In the genomic region with DNA sequence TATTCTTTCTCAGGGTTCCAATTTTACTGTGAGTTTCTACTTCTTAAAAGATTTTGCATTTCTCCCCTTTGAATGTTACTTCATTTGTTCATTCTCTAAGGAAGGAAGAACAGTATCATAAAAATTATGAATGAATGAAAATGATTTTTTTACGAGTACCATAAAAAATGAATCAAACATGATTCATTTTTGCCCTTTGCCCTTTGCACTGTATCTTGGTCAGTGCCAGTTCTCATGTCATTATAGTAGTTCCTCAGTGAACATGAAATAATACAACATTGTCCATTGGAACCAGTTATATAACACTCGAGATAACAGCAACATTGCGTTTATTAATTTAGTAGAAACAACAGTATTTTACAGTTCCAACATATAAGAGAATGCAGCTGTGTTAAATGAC, we compare ENCODE assay signal across 15 cellular contexts. TPM values are rescaled to one million over a fixed set of nuclear protein-coding genes. Genes with fewer than 3 reads are reported as not detected.
A peak's percentile ranks its signal among the peaks of the same experiment; 100 is the strongest.
DNase-seq lines count a peak whose midpoint lies in the region; ATAC-seq, FAIRE-seq and TF ChIP-seq lines count a peak whose summit lies in the region.
"Had no signal": no experiment of that assay in that cellular context is flagged by ENCODE, and none has a peak within 500 bp of the region (broad histone marks: within the 10 kb centered on the region; RNA-seq: fewer than 3 reads in every experiment).

No MANE protein-coding gene starts in this region.

- H3K79me2 ChIP-seq in H9 (ENCODE audit: insufficient read depth, low read length) (peaks cover 5% of the 10 kb centered on the region), PC-3 (ENCODE audit: low read length) (no peaks in the 10 kb centered on the region), endothelial cell of umbilical vein (ENCODE audit: control insufficient read depth, insufficient read depth, low read length) (peaks cover 40% of the 10 kb centered on the region)

- no peak overlapping the region for H4K5ac ChIP-seq in H9 (ENCODE audit: insufficient read length, low read depth, low read length)

- no peak overlapping the region for H3T11ph ChIP-seq in H9 (ENCODE audit: low read length)

- H3K9me3 ChIP-seq in H9 (ENCODE audit: control insufficient read depth, low read depth, low read length), result no peaks in the 10 kb centered on the region
- H3K9me3 ChIP-seq in PC-3 (ENCODE audit: low read length), result no peaks in the 10 kb centered on the region
- no peaks in the 10 kb centered on the region for H3K9me3 ChIP-seq in endothelial cell of umbilical vein (replicated peaks; ENCODE audit: control insufficient read depth, insufficient read depth, low read length)
- H3K9me3 ChIP-seq in pancreas, result no peaks in the 10 kb centered on the region
- H3K9me3 ChIP-seq in naive thymus-derived CD4-positive, alpha-beta T cell (ENCODE audit: control insufficient read depth in 2 of 3, low read length in 3 of 3), result no peaks in the 10 kb centered on the region

- no peak overlapping the region for H3K56ac ChIP-seq in H9 (ENCODE audit: insufficient read length, low read depth, low read length)

- H2BK20ac ChIP-seq in H9 (ENCODE audit: low read depth, low read length, poor library complexity, severe bottlenecking), result no peak overlapping the region

- no peaks in the 10 kb centered on the region for H3F3A ChIP-seq in PC-3 (ENCODE audit: low read length, unreplicated experiment)

- H3K36me3 Mint-ChIP-seq in H9 (ENCODE audit: insufficient read depth in 1 of 3, low read depth in 3 of 3), result peaks cover 51 to 83% (median 79%) of the 10 kb centered on the region in 3 experiments
- peaks cover 0 to 9% (median 0%) of the 10 kb centered on the region in 5 donors for H3K36me3 Mint-ChIP-seq in naive thymus-derived CD4-positive, alpha-beta T cell

- TF ChIP-seq POLR2A in endothelial cell of umbilical vein (IDR thresholded peaks at IDR 0.05; ENCODE audit: low read depth, low read length), result peak; percentile 8

- H3K23me2 ChIP-seq in H9 (ENCODE audit: insufficient read length, low read depth, low read length, poor library complexity, severe bottlenecking), result no peaks in the 10 kb centered on the region

- H2AK5ac ChIP-seq in H9 (ENCODE audit: insufficient read length, low read length), result no peak overlapping the region

- H2AFZ ChIP-seq in H9 (ENCODE audit: low read length) (no peak overlapping the region), PC-3 (ENCODE audit: low read length) (no peak overlapping the region), endothelial cell of umbilical vein (ENCODE audit: low read depth, low read length) (no peak overlapping the region)

- H3K4me1 ChIP-seq in H9 (ENCODE audit: insufficient read depth, low read length), result peaks cover 5% of the 10 kb centered on the region
- H3K4me1 ChIP-seq in PC-3 (ENCODE audit: insufficient read depth, low read length), result peaks cover 9% of the 10 kb centered on the region
- H3K4me1 ChIP-seq in endothelial cell of umbilical vein (ENCODE audit: control insufficient read depth, extremely low read depth, insufficient read depth, low read length), result peaks cover 66% of the 10 kb centered on the region
- no peaks in the 10 kb centered on the region for H3K4me1 ChIP-seq in pancreas
- no peaks in the 10 kb centered on the region for H3K4me1 ChIP-seq in naive thymus-derived CD4-positive, alpha-beta T cell (ENCODE audit: control insufficient read depth in 2 of 2, insufficient read depth in 2 of 2, low read length in 2 of 2)

- no peaks in the 10 kb centered on the region; a peak in 1 of 5 replicates for H3K9me3 Mint-ChIP-seq in H9
- H3K9me3 Mint-ChIP-seq in naive thymus-derived CD4-positive, alpha-beta T cell, result peaks cover 0 to 4% (median 0%) of the 10 kb centered on the region in 11 donors
- H3K9me3 Mint-ChIP-seq: CD4-positive, alpha-beta T cell had no signal

- intact Hi-C loops in PC-3 (cut with micrococcal nuclease), result no loop called here
- intact Hi-C loops in endothelial cell of umbilical vein (cut with micrococcal nuclease), result loop anchor here (2.0 to 5.0 kb wide), 2 partner anchors 66 to 171 kb away; no protein-coding TSS in a partner anchor
- intact Hi-C loops in pancreas (cut with DNase I), result no loop called here
- intact Hi-C loops in naive thymus-derived CD4-positive, alpha-beta T cell (cut with micrococcal nuclease), result no loop called here

- DNase-seq in H9 (no peak), PC-3 (peak; percentile 42), endothelial cell of umbilical vein (ENCODE audit: low read depth, low spot score) (peak; percentile 59), pancreas (no peak), GOT3 (lab: John Stamatoyannopoulos, UW) (no peak)
- DNase-seq in activated CD8-positive, alpha-beta memory T cell treated with anti-CD3 and anti-CD28 coated beads for 24 hours, result no peak
- no peak for DNase-seq in naive thymus-derived CD4-positive, alpha-beta T cell
- DNase-seq: C1 segment of cervical spinal cord; CD4-positive, alpha-beta T cell; DND-41; GDM1 had no signal

- no TSS peak for BruUV-seq in PC-3 (replicated peaks; lab: Mats Ljungman, UMichigan)
- BruUV-seq in endothelial cell of umbilical vein (replicated peaks; lab: Mats Ljungman, UMichigan), result no TSS peak

- no peaks in the 10 kb centered on the region for H3K27me3 Mint-ChIP-seq in H9 (ENCODE audit: low read depth)
- peaks cover 0 to 16% (median 0%) of the 10 kb centered on the region in 5 donors for H3K27me3 Mint-ChIP-seq in naive thymus-derived CD4-positive, alpha-beta T cell
- H3K27me3 Mint-ChIP-seq: CD4-positive, alpha-beta T cell had no signal

- TF ChIP-seq CTCF in H9 (conservative IDR thresholded peaks at IDR 0.05) (no peak), PC-3 (conservative IDR thresholded peaks at IDR 0.05; ENCODE audit: low read depth, low read length) (no peak), endothelial cell of umbilical vein (IDR thresholded peaks at IDR 0.05; ENCODE audit: extremely low read depth in 1 of 2, insufficient read depth in 1 of 2, low read depth in 1 of 2, low read length in 2 of 2) (no peak), pancreas (IDR thresholded peaks at IDR 0.05) (no peak)

- H3K36me3 ChIP-seq in PC-3 (ENCODE audit: low read depth, low read length), result no peaks in the 10 kb centered on the region
- H3K36me3 ChIP-seq in endothelial cell of umbilical vein (ENCODE audit: control insufficient read depth in 2 of 2, extremely low read depth in 1 of 2, insufficient read depth in 2 of 2, low read length in 2 of 2), result peaks cover 0 to 5% of the 10 kb centered on the region in 2 experiments
- H3K36me3 ChIP-seq in pancreas, result no peaks in the 10 kb centered on the region
- H3K36me3 ChIP-seq in naive thymus-derived CD4-positive, alpha-beta T cell (ENCODE audit: control insufficient read depth in 2 of 3, insufficient read depth in 3 of 3, low read length in 3 of 3), result no peaks in the 10 kb centered on the region

- H2BK5ac ChIP-seq in H9 (ENCODE audit: insufficient read length, low read length), result no peak overlapping the region

- no peaks in the 10 kb centered on the region for H3K9me1 ChIP-seq in endothelial cell of umbilical vein (replicated peaks; ENCODE audit: control insufficient read depth, extremely low read depth, insufficient read depth, low read length)

- H3K14ac ChIP-seq in H9 (ENCODE audit: insufficient read depth, low read length), result no peak overlapping the region

- H3K4me2 ChIP-seq in H9 (ENCODE audit: insufficient read depth, insufficient read length, low read length) (no peak overlapping the region), PC-3 (ENCODE audit: low read length) (no peak overlapping the region), endothelial cell of umbilical vein (ENCODE audit: insufficient read depth, low read length) (peak overlapping the region; percentile 81)

- no peak overlapping the region for H3K4ac ChIP-seq in H9 (ENCODE audit: low read depth, low read length)

- H3K79me1 ChIP-seq in H9 (ENCODE audit: insufficient read depth, low read depth, low read length, poor library complexity, severe bottlenecking), result peaks cover 10% of the 10 kb centered on the region

- no peak overlapping the region for H3K18ac ChIP-seq in H9 (ENCODE audit: insufficient read length, low read depth, low read length)

- CTCF ChIA-PET in PC-3 (lab: Charles Lee), result no interaction called here
- CTCF ChIA-PET in endothelial cell of umbilical vein (lab: Charles Lee), result interaction anchor here (0.8 to 2.2 kb wide), 2 partner anchors 14 to 137 kb away, joined by 3 to 6 read pairs; no protein-coding TSS in a partner anchor
- CTCF ChIA-PET in naive thymus-derived CD4-positive, alpha-beta T cell (lab: Charles Lee), result no interaction called here

- dilution Hi-C loops in endothelial cell of umbilical vein (cut with MboI; ENCODE audit: extremely low pct_ligation_motif_present, low sequenced_read_pairs), result no loop called here

- POLR2A ChIA-PET in PC-3 (lab: Charles Lee; ENCODE audit: unreplicated experiment), result no interaction called here
- POLR2A ChIA-PET in endothelial cell of umbilical vein (lab: Charles Lee), result interaction anchor here (0.9 kb wide), 1 partner anchor 12 kb away, joined by 3 read pairs; no protein-coding TSS in a partner anchor
- POLR2A ChIA-PET in naive thymus-derived CD4-positive, alpha-beta T cell (lab: Charles Lee), result no interaction called here

- H3K9ac ChIP-seq in H9 (ENCODE audit: extremely low read depth, insufficient read length, low read length) (no peak overlapping the region), PC-3 (ENCODE audit: low read length) (no peak overlapping the region), endothelial cell of umbilical vein (replicated peaks; ENCODE audit: extremely low read depth, insufficient read depth, low read length) (peak overlapping the region; percentile 4)

- no peak overlapping the region for H3K23ac ChIP-seq in H9 (ENCODE audit: insufficient read length, low read depth, low read length)

- H3K27ac ChIP-seq in H9 (ENCODE audit: insufficient read length, low read depth, low read length), result no peak overlapping the region
- H3K27ac ChIP-seq in PC-3 (ENCODE audit: low read length), result peak overlapping the region; percentile 37; the same call in 1 of the 2 replicates
- H3K27ac ChIP-seq in endothelial cell of umbilical vein (ENCODE audit: insufficient read depth, low read depth, low read length), result peak overlapping the region; percentile 77
- H3K27ac ChIP-seq in pancreas, result no peak overlapping the region
- H3K27ac ChIP-seq in naive thymus-derived CD4-positive, alpha-beta T cell (ENCODE audit: low read depth, low read length), result no peak overlapping the region

- WGBS in H9 (ENCODE audit: extremely low coverage, insufficient read length, low lambda C conversion rate), result no CpG with 5 or more reads among the region's 3 CpGs
- 80 to 89% methylated on average over 3 of the region's 3 CpGs for WGBS in pancreas, 2 donors

- H3K4me3 ChIP-seq in PC-3 (ENCODE audit: low read length) (no peak overlapping the region), endothelial cell of umbilical vein (replicated peaks in 1 of 3; ENCODE audit: insufficient read depth in 1 of 3, low read depth in 1 of 3, low read length in 3 of 3) (peak overlapping the region in 1 of 3 experiments; percentile 18), pancreas (no peak overlapping the region)
- H3K4me3 ChIP-seq in naive thymus-derived CD4-positive, alpha-beta T cell (ENCODE audit: low read length), result no peak overlapping the region

- H3K27me3 ChIP-seq in H9 (ENCODE audit: insufficient read depth, low read length) (no peaks in the 10 kb centered on the region), PC-3 (ENCODE audit: low read length) (peaks cover 29% of the 10 kb centered on the region; the same call in 1 of the 2 replicates), endothelial cell of umbilical vein (ENCODE audit: control insufficient read depth in 2 of 2, insufficient read depth in 2 of 2, low read length in 2 of 2) (no peaks in the 10 kb centered on the region), pancreas (peaks cover 0 to 3% (median 0%) of the 10 kb centered on the region in 4 donors)
- no peaks in the 10 kb centered on the region for H3K27me3 ChIP-seq in naive thymus-derived CD4-positive, alpha-beta T cell (ENCODE audit: control insufficient read depth in 2 of 2, insufficient read depth in 2 of 2, low read length in 2 of 2)

- H2BK15ac ChIP-seq in H9 (ENCODE audit: low read depth, low read length), result no peak overlapping the region

- no peak overlapping the region for H4K91ac ChIP-seq in H9 (ENCODE audit: insufficient read length, low read depth, low read length)

- H2BK12ac ChIP-seq in H9 (ENCODE audit: insufficient read length, low read depth, low read length), result no peak overlapping the region

- FAIRE-seq in endothelial cell of umbilical vein (lab: Jason Lieb, UNC), result no peak
- peak; percentile 13 for FAIRE-seq in pancreas (lab: Jason Lieb, UNC)
- FAIRE-seq: A204.1, GM12892 had no signal

- peaks cover 22 to 29% of the 10 kb centered on the region in 2 experiments for H3K4me1 Mint-ChIP-seq in H9
- peaks cover 0 to 4% (median 0%) of the 10 kb centered on the region in 7 donors for H3K4me1 Mint-ChIP-seq in naive thymus-derived CD4-positive, alpha-beta T cell

- H2BK120ac ChIP-seq in H9 (ENCODE audit: low read depth, low read length, poor library complexity, severe bottlenecking), result no peak overlapping the region

- no peak overlapping the region for H3K4me3 Mint-ChIP-seq in H9
- no peak overlapping the region for H3K4me3 Mint-ChIP-seq in naive thymus-derived CD4-positive, alpha-beta T cell
- H3K4me3 Mint-ChIP-seq: B cell; CD4-positive, alpha-beta T cell had no signal

- peak overlapping the region in 2 of 3 experiments; percentile 2 to 32; a peak in 2 of 7 replicates for H3K27ac Mint-ChIP-seq in H9
- H3K27ac Mint-ChIP-seq in naive thymus-derived CD4-positive, alpha-beta T cell, result no peak overlapping the region
- H3K27ac Mint-ChIP-seq: B cell; CD4-positive, alpha-beta T cell had no signal

- ATAC-seq in PC-3 (no peak), pancreas (no peak), HG03460 (IDR thresholded peaks at IDR 0.05; ENCODE audit: unreplicated experiment) (no peak)
- ATAC-seq in naive thymus-derived CD4-positive, alpha-beta T cell, result no peak

- H4K8ac ChIP-seq in H9 (replicated peaks; ENCODE audit: insufficient read length, low read depth, low read length), result no peak overlapping the region

- H3K9me2 ChIP-seq in PC-3 (replicated peaks; ENCODE audit: low read length), result no peaks in the 10 kb centered on the region

- H4K20me1 ChIP-seq in H9 (ENCODE audit: control insufficient read depth, insufficient read depth, insufficient read length) (no peaks in the 10 kb centered on the region), PC-3 (ENCODE audit: low read length) (no peaks in the 10 kb centered on the region), endothelial cell of umbilical vein (replicated peaks; ENCODE audit: control insufficient read depth, extremely low read depth, insufficient read depth, low read length) (no peaks in the 10 kb centered on the region)

RNA-seq across cellular contexts. Expression of gene FLT1, which starts 28.8 kb away (rescaled TPM):
- 83.4 and 84.1 TPM in 2 replicates for total RNA-seq in H9 (2021)
- total RNA-seq in PC-3 (2014; rRNA removed), result 1.2 and 2.2 TPM in 2 replicates
- 104 and 178 TPM in 2 replicates for total RNA-seq in endothelial cell of umbilical vein
- polyA plus RNA-seq in endothelial cell of umbilical vein, result 16.0 and 17.9 TPM in 2 replicates
- polyA plus RNA-seq in endothelial cell of umbilical vein (2011; cell fraction: cytosol; rRNA removed), result 19.5 and 20.7 TPM in 2 replicates
- 34.8 and 37.3 TPM in 2 replicates for polyA plus RNA-seq in endothelial cell of umbilical vein (2011; cell fraction: nucleus; rRNA removed)
- 59.0 and 77.2 TPM in 2 replicates for polyA plus RNA-seq in endothelial cell of umbilical vein (2012)
- polyA minus RNA-seq in endothelial cell of umbilical vein, result 47.7 and 52.6 TPM in 2 replicates
- polyA minus RNA-seq in endothelial cell of umbilical vein (2011; cell fraction: cytosol; rRNA and poly(A)+ RNA removed), result not detected
- polyA minus RNA-seq in endothelial cell of umbilical vein (2011; cell fraction: nucleus; rRNA and poly(A)+ RNA removed), result 36.8 and 57.0 TPM in 2 replicates
- 10 to 100 TPM in 2 of 6 donors, 1 to 10 TPM in 4; 4.4 to 12.7 (median 8.8) TPM for total RNA-seq in pancreas
- polyA plus RNA-seq in pancreas, result 1 to 10 TPM; 1.1 to 8.0 TPM
- total RNA-seq in naive thymus-derived CD4-positive, alpha-beta T cell, result 1 to 10 TPM; 1.7 to 2.7 (median 2.3) TPM
- 1 to 10 TPM; 1.7 to 2.2 TPM for polyA plus RNA-seq in naive thymus-derived CD4-positive, alpha-beta T cell

Comparison
In these comparisons a context has a peak if more than half of its experiments do, and no peak if none do; other contexts are left out.
1. DNase-seq: peak in PC-3 (single experiment) and endothelial cell of umbilical vein (single experiment); none in H9 (single experiment), pancreas (0 of 6), activated CD8-positive, alpha-beta memory T cell treated with anti-CD3 and anti-CD28 coated beads for 24 hours (single experiment), GOT3 (single experiment) and naive thymus-derived CD4-positive, alpha-beta T cell (0 of 9).
2. H3K27ac ChIP-seq: peak in PC-3 (single experiment) and endothelial cell of umbilical vein (single experiment); none in H9 (single experiment), pancreas (0 of 4) and naive thymus-derived CD4-positive, alpha-beta T cell (single experiment).
3. H3K27ac Mint-ChIP-seq: peak in H9 (2 of 3); none in naive thymus-derived CD4-positive, alpha-beta T cell (0 of 9).